8 cellular contexts compared by ENCODE assay signal in the genomic region with DNA sequence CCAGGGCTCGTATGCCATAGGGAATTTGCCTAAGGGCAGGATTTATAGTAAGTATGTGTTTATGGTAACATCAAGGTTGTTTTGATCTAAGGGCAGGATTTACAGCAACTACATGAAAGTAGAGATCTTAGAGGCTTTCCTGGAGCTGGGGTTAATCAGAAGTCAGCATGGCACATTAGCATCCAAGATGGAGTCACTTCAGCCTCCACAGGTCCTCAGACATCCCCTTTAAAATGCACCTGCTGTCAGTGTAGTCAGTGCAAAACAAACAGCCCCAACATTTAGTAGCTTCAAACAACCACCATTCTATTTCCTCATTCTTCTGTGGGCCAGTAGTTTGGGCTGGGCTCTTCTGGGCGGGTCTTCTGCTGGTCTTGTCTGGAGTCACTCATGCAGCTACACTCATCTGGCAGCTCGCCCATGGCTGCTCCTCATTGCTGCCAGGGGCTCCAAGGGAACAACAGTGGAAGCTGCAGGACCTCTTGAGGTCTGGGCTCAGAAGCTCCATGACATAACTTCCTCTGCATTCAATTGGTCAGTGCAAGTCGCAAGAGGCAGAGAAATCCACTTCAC.
DNase-seq lines count a peak whose midpoint lies in the region; ATAC-seq, FAIRE-seq and TF ChIP-seq lines count a peak whose summit lies in the region.

No MANE protein-coding gene starts in this region.

- no peaks in the 10 kb centered on the region for H3K36me3 Mint-ChIP-seq in activated T-helper 1 cell treated with anti-CD3 and anti-CD28 coated beads, Interleukin-12 subunit alpha, Interleukin-12 subunit beta, Interleukin-2, Interleukin-4 antibody, amounts not matched to agents 30 ng/mL and 10 ng/mL and 1 ng/mL, durations not matched to agents 14 hours and 24 hours and 36 hours (ENCODE audit: low read depth)

- no peak overlapping the region for H3K4me3 Mint-ChIP-seq in activated T-helper 1 cell treated with anti-CD3 and anti-CD28 coated beads, Interleukin-12 subunit alpha, Interleukin-12 subunit beta, Interleukin-2, Interleukin-4 antibody, amounts not matched to agents 30 ng/mL and 10 ng/mL and 1 ng/mL, durations not matched to agents 14 hours and 24 hours and 36 hours

- no peaks in the 10 kb centered on the region for H3K4me1 Mint-ChIP-seq in activated T-helper 1 cell treated with anti-CD3 and anti-CD28 coated beads, Interleukin-12 subunit alpha, Interleukin-12 subunit beta, Interleukin-2, Interleukin-4 antibody, amounts not matched to agents 30 ng/mL and 10 ng/mL and 1 ng/mL, durations not matched to agents 14 hours and 24 hours and 36 hours (ENCODE audit: low read depth)

- intact Hi-C loops in pancreas (cut with DNase I): no loop called here
- intact Hi-C loops in activated T-helper 1 cell treated with anti-CD3 and anti-CD28 coated beads, Interleukin-12 subunit alpha, Interleukin-12 subunit beta, Interleukin-2, Interleukin-4 antibody, amounts not matched to agents 30 ng/mL and 10 ng/mL and 1 ng/mL, durations not matched to agents 14 hours and 24 hours and 36 hours (cut with micrococcal nuclease): no loop called here

- ATAC-seq in pancreas (peak; percentile 39 to 79 (median 73)), left lobe of liver (no peak), HG03175 (IDR thresholded peaks at IDR 0.05; ENCODE audit: unreplicated experiment) (no peak)
- no peak for ATAC-seq in activated CD4-positive, CD25-positive, alpha-beta regulatory T cell treated with anti-CD3 and anti-CD28 coated beads, Interleukin-2, amount 50 U/mL, for 24 hours

- peak overlapping the region in 1 of 4 donors; percentile 41 for H3K27ac ChIP-seq in pancreas

- no peak for FAIRE-seq in pancreas (lab: Jason Lieb, UNC)

- H3K4me1 ChIP-seq in pancreas: no peaks in the 10 kb centered on the region

- H3K4me3 ChIP-seq in GM12865 (ENCODE audit: low read depth, low read length) (no peak overlapping the region), epithelial cell of esophagus (ENCODE audit: low read length) (no peak overlapping the region), pancreas (no peak overlapping the region)

- H3K27me3 ChIP-seq in pancreas: no peaks in the 10 kb centered on the region

- H3K27ac Mint-ChIP-seq in activated T-helper 1 cell treated with anti-CD3 and anti-CD28 coated beads, Interleukin-12 subunit alpha, Interleukin-12 subunit beta, Interleukin-2, Interleukin-4 antibody, amounts not matched to agents 30 ng/mL and 10 ng/mL and 1 ng/mL, durations not matched to agents 14 hours and 24 hours and 36 hours: no peak overlapping the region

- WGBS in pancreas, 2 donors: 62 to 73% methylated on average over 4 of the region's 4 CpGs

- DNase-seq in GM12865 (ENCODE audit: low read depth) (peak; percentile 39), NCI-H446 (lab: John Stamatoyannopoulos, UW) (peak; percentile 9 to 68), epithelial cell of esophagus (ENCODE audit: low read depth) (peak; percentile 75), pancreas (peak in 4 of 6 donors; percentile 30 to 65 (median 47)), left lobe of liver (ENCODE audit: low spot score) (no peak)
- DNase-seq in activated T-helper 1 cell treated with anti-CD3 and anti-CD28 coated beads, Interleukin-12 subunit alpha, Interleukin-12 subunit beta, Interleukin-2, Interleukin-4 antibody, amounts not matched to agents 30 ng/mL and 10 ng/mL and 1 ng/mL, durations not matched to agents 14 hours and 24 hours and 36 hours (ENCODE audit: low spot score): no peak

- H3K9me3 ChIP-seq in pancreas: no peaks in the 10 kb centered on the region

- H3K36me3 ChIP-seq in pancreas: no peaks in the 10 kb centered on the region

- peaks cover 23% of the 10 kb centered on the region for H3K27me3 Mint-ChIP-seq in activated T-helper 1 cell treated with anti-CD3 and anti-CD28 coated beads, Interleukin-12 subunit alpha, Interleukin-12 subunit beta, Interleukin-2, Interleukin-4 antibody, amounts not matched to agents 30 ng/mL and 10 ng/mL and 1 ng/mL, durations not matched to agents 14 hours and 24 hours and 36 hours (ENCODE audit: insufficient read depth)

- peaks cover under 1% of the 10 kb centered on the region for H3K9me3 Mint-ChIP-seq in activated T-helper 1 cell treated with anti-CD3 and anti-CD28 coated beads, Interleukin-12 subunit alpha, Interleukin-12 subunit beta, Interleukin-2, Interleukin-4 antibody, amounts not matched to agents 30 ng/mL and 10 ng/mL and 1 ng/mL, durations not matched to agents 14 hours and 24 hours and 36 hours

- no peak for TF ChIP-seq CTCF in GM12865 (IDR thresholded peaks at IDR 0.05; ENCODE audit: insufficient read depth, low read depth, low read length, missing control alignments)
- no peak for TF ChIP-seq CTCF in epithelial cell of esophagus (IDR thresholded peaks at IDR 0.05; ENCODE audit: insufficient read depth, low read depth, low read length, missing control alignments)
- TF ChIP-seq CTCF in pancreas (IDR thresholded peaks at IDR 0.05): no peak

Comparison
In these comparisons a context has a peak if more than half of its experiments do, and no peak if none do; other contexts are left out.
1. DNase-seq: peak in GM12865 (single experiment), NCI-H446 (2 of 2), epithelial cell of esophagus (single experiment) and pancreas (4 of 6); none in left lobe of liver (single experiment) and activated T-helper 1 cell treated with anti-CD3 and anti-CD28 coated beads, Interleukin-12 subunit alpha, Interleukin-12 subunit beta, Interleukin-2, Interleukin-4 antibody, amounts not matched to agents 30 ng/mL and 10 ng/mL and 1 ng/mL, durations not matched to agents 14 hours and 24 hours and 36 hours (single experiment).
2. ATAC-seq: peak in pancreas (4 of 4); none in activated CD4-positive, CD25-positive, alpha-beta regulatory T cell treated with anti-CD3 and anti-CD28 coated beads, Interleukin-2, amount 50 U/mL, for 24 hours (0 of 2), left lobe of liver (single experiment) and HG03175 (single experiment).